ENCODE assay signal across 8 cellular contexts in genomic region chr2:88627856-88628568, GRCh38. TPM values are rescaled to one million over a fixed set of nuclear protein-coding genes. Genes with fewer than 3 reads are reported as not detected.
DNase-seq lines count a peak whose midpoint lies in the region; ATAC-seq and TF ChIP-seq lines count a peak whose summit lies in the region.

No MANE protein-coding gene starts in this region.

- H3K27me3 Mint-ChIP-seq in activated T-helper 2 cell treated with anti-CD3 and anti-CD28 coated beads, Interferon-gamma antibody, Interleukin-2, Interleukin-4, amounts not matched to agents 10 μg/mL and 5 μg/mL and 100 μg/mL, durations not matched to agents 14 hours and 24 hours and 36 hours (ENCODE audit: low read depth) = no peaks in the 10 kb centered on the region

- H3K79me2 ChIP-seq in osteoblast (ENCODE audit: insufficient read depth, low read length) = peaks cover 40% of the 10 kb centered on the region

- H3K4me3 ChIP-seq in RWPE2 (ENCODE audit: severe bottlenecking) (peak overlapping the region; percentile 40), gastroesophageal sphincter (peak overlapping the region; percentile 48 to 83), osteoblast (ENCODE audit: insufficient read depth, low read length) (peak overlapping the region; percentile 72), tibial artery (peak overlapping the region; percentile 53 to 71)

- peak; percentile 31 for ATAC-seq in GM19467 (IDR thresholded peaks at IDR 0.05; ENCODE audit: unreplicated experiment)
- peak; percentile 20 for ATAC-seq in HG03575 (IDR thresholded peaks at IDR 0.05; ENCODE audit: extremely low read depth, insufficient number of reproducible peaks, low FRiP score, unreplicated experiment)
- peak; percentile 37 for ATAC-seq in RWPE2 (ENCODE audit: low read depth)
- peak; percentile 83 for ATAC-seq in gastroesophageal sphincter

- H3K36me3 ChIP-seq in RWPE2 (ENCODE audit: low read depth) (no peaks in the 10 kb centered on the region), gastroesophageal sphincter (no peaks in the 10 kb centered on the region), osteoblast (ENCODE audit: insufficient read depth, low read length) (no peaks in the 10 kb centered on the region), tibial artery (no peaks in the 10 kb centered on the region)

- H3K4me1 ChIP-seq in RWPE2 (ENCODE audit: insufficient read depth, poor library complexity, severe bottlenecking) (peaks cover 11% of the 10 kb centered on the region), gastroesophageal sphincter (peaks cover 0 to 38% (median 5%) of the 10 kb centered on the region in 3 donors), osteoblast (ENCODE audit: insufficient read depth, low read length) (peaks cover 19% of the 10 kb centered on the region), tibial artery (peaks cover 0 to 32% (median 17%) of the 10 kb centered on the region in 4 donors)

- H3K27ac Mint-ChIP-seq in activated T-helper 2 cell treated with anti-CD3 and anti-CD28 coated beads, Interferon-gamma antibody, Interleukin-2, Interleukin-4, amounts not matched to agents 10 μg/mL and 5 μg/mL and 100 μg/mL, durations not matched to agents 14 hours and 24 hours and 36 hours = no peak overlapping the region

- no peak overlapping the region for H3K4me3 Mint-ChIP-seq in activated T-helper 2 cell treated with anti-CD3 and anti-CD28 coated beads, Interferon-gamma antibody, Interleukin-2, Interleukin-4, amounts not matched to agents 10 μg/mL and 5 μg/mL and 100 μg/mL, durations not matched to agents 14 hours and 24 hours and 36 hours (ENCODE audit: low read depth)

- peak overlapping the region; percentile 63 for H2AFZ ChIP-seq in osteoblast (ENCODE audit: low read length)

- peaks cover under 1% of the 10 kb centered on the region for H3K36me3 Mint-ChIP-seq in activated T-helper 2 cell treated with anti-CD3 and anti-CD28 coated beads, Interferon-gamma antibody, Interleukin-2, Interleukin-4, amounts not matched to agents 10 μg/mL and 5 μg/mL and 100 μg/mL, durations not matched to agents 14 hours and 24 hours and 36 hours (ENCODE audit: low read depth)

- peak overlapping the region; percentile 88 for H3K4me2 ChIP-seq in osteoblast (ENCODE audit: insufficient read depth, low read length)

- WGBS in gastroesophageal sphincter (ENCODE audit: low coverage in 1 of 2), 2 donors = 3 to 5% methylated on average over 7 to 21 of the region's 21 CpGs

- peak; percentile 42 for TF ChIP-seq EP300 in gastroesophageal sphincter (IDR thresholded peaks at IDR 0.05)

- H3K27me3 ChIP-seq in RWPE2 (ENCODE audit: insufficient read depth, poor library complexity, severe bottlenecking) = no peaks in the 10 kb centered on the region
- no peaks in the 10 kb centered on the region for H3K27me3 ChIP-seq in gastroesophageal sphincter
- H3K27me3 ChIP-seq in osteoblast (ENCODE audit: insufficient read depth, low read length) = no peaks in the 10 kb centered on the region
- no peaks in the 10 kb centered on the region for H3K27me3 ChIP-seq in tibial artery

- DNase-seq in Caki2 (ENCODE audit: low read depth) (peak; percentile 97), RWPE2 (ENCODE audit: low spot score) (peak; percentile 86), osteoblast (ENCODE audit: insufficient read length, low spot score, missing footprints) (peak; percentile 93), tibial artery (peak; percentile 97 to 98)
- peak; percentile 83 for DNase-seq in activated T-helper 2 cell treated with anti-CD3 and anti-CD28 coated beads, Interferon-gamma antibody, Interleukin-2, Interleukin-4, amounts not matched to agents 10 μg/mL and 5 μg/mL and 100 μg/mL, durations not matched to agents 14 hours and 24 hours and 36 hours (ENCODE audit: low spot score)

- H3K9me3 ChIP-seq in RWPE2 (ENCODE audit: severe bottlenecking) (no peaks in the 10 kb centered on the region), gastroesophageal sphincter (no peaks in the 10 kb centered on the region), osteoblast (ENCODE audit: low read depth, low read length) (no peaks in the 10 kb centered on the region), tibial artery (no peaks in the 10 kb centered on the region)

- in situ Hi-C loops in Caki2 (cut with HindIII; ENCODE audit: low pct_unique_long_range_greater_than_20kb, low sequenced_read_pairs) = no loop called here

- H3K27ac ChIP-seq in RWPE2 (ENCODE audit: poor library complexity, severe bottlenecking) (peak overlapping the region; percentile 65), gastroesophageal sphincter (peak overlapping the region; percentile 85 to 98 (median 96)), osteoblast (ENCODE audit: low read depth, low read length) (peak overlapping the region; percentile 99), tibial artery (peak overlapping the region; percentile 94)

- peak; percentile 65 to 86 for TF ChIP-seq POLR2A in gastroesophageal sphincter (IDR thresholded peaks at IDR 0.05)

- no peaks in the 10 kb centered on the region for H3K9me3 Mint-ChIP-seq in activated T-helper 2 cell treated with anti-CD3 and anti-CD28 coated beads, Interferon-gamma antibody, Interleukin-2, Interleukin-4, amounts not matched to agents 10 μg/mL and 5 μg/mL and 100 μg/mL, durations not matched to agents 14 hours and 24 hours and 36 hours

- intact Hi-C loops in activated T-helper 2 cell treated with anti-CD3 and anti-CD28 coated beads, Interferon-gamma antibody, Interleukin-2, Interleukin-4, amounts not matched to agents 10 μg/mL and 5 μg/mL and 100 μg/mL, durations not matched to agents 14 hours and 24 hours and 36 hours (cut with micrococcal nuclease) = loop anchor here (1.0 to 2.0 kb wide), 5 partner anchors 10 to 63 kb away; partner anchors contain the start of gene RPIA
- intact Hi-C loops in tibial artery (cut with DNase I; ENCODE audit: low total_unique reads) = loop anchor here (2.0 kb wide), 1 partner anchor 63 kb away; the partner anchor contains the start of gene RPIA

- TF ChIP-seq CTCF in RWPE2 (IDR thresholded peaks at IDR 0.05; ENCODE audit: poor library complexity, severe bottlenecking) (no peak), gastroesophageal sphincter (IDR thresholded peaks at IDR 0.05) (no peak), osteoblast (IDR thresholded peaks at IDR 0.05; ENCODE audit: extremely low read depth, low read depth, low read length) (no peak), tibial artery (IDR thresholded peaks at IDR 0.05) (no peak)

- H4K20me1 ChIP-seq in osteoblast (ENCODE audit: insufficient read depth, low read length) = peaks cover 15% of the 10 kb centered on the region

- H3K4me1 Mint-ChIP-seq in activated T-helper 2 cell treated with anti-CD3 and anti-CD28 coated beads, Interferon-gamma antibody, Interleukin-2, Interleukin-4, amounts not matched to agents 10 μg/mL and 5 μg/mL and 100 μg/mL, durations not matched to agents 14 hours and 24 hours and 36 hours (ENCODE audit: low read depth) = peaks cover 20% of the 10 kb centered on the region

RNA-seq across cellular contexts. Expression of gene EIF2AK3, which starts 0.7 kb away (rescaled TPM):
- 13.7 and 17.1 TPM in 2 replicates for total RNA-seq in Caki2 (2014; rRNA removed; shearing (Covaris generic); ENCODE audit: low replicate concordance)
- 20.0 and 22.5 TPM in 2 replicates for total RNA-seq in activated T-helper 2 cell treated with anti-CD3 and anti-CD28 coated beads, Interferon-gamma antibody, Interleukin-2, Interleukin-4, amounts not matched to agents 10 μg/mL and 5 μg/mL and 100 μg/mL, durations not matched to agents 14 hours and 24 hours and 36 hours
- total RNA-seq in gastroesophageal sphincter (10 to 100 TPM in 3 of 4 donors, 1 to 10 TPM in 1; 9.6 to 22.0 (median 14.7) TPM), osteoblast (24.2 and 25.7 TPM in 2 replicates)

Comparison
In these comparisons a context has a peak if more than half of its experiments do, and no peak if none do; other contexts are left out.
1. Peak in every context shown above with its lines: DNase-seq, ATAC-seq, H3K4me3 ChIP-seq and H3K27ac ChIP-seq.
2. ATAC-seq: peak in every context shown above with its lines; median percentile 83 in gastroesophageal sphincter; 37 in RWPE2; 31 in GM19467; 20 in HG03575.